10 cellular contexts compared by ENCODE assay signal in genomic region chr7:194257-194995, GRCh38. TPM values are rescaled to one million over a fixed set of nuclear protein-coding genes. Genes with fewer than 3 reads are reported as not detected.
A peak's percentile ranks its signal among the peaks of the same experiment; 100 is the strongest.
DNase-seq lines count a peak whose midpoint lies in the region; ATAC-seq and TF ChIP-seq lines count a peak whose summit lies in the region.
"Had no signal": no experiment of that assay in that cellular context is flagged by ENCODE, and none has a peak within 500 bp of the region (broad histone marks: within the 10 kb centered on the region; RNA-seq: fewer than 3 reads in every experiment).

No MANE protein-coding gene starts in this region.

- intact Hi-C loops in left cardiac atrium (cut with DNase I) (loop anchor here in 1 of 2 donors (5.0 kb wide), 1 partner anchor 42 kb away; no protein-coding TSS in a partner anchor), dorsolateral prefrontal cortex (cut with DNase I) (no loop called here), vagina (cut with DNase I) (loop anchor here (5.0 kb wide), 1 partner anchor 43 kb away; no protein-coding TSS in a partner anchor)

- H3K27me3 ChIP-seq in right atrium auricular region (no peaks in the 10 kb centered on the region), dorsolateral prefrontal cortex (no peaks in the 10 kb centered on the region), mononuclear cell (ENCODE audit: insufficient read depth, low read length) (peaks cover 3% of the 10 kb centered on the region), vagina (no peaks in the 10 kb centered on the region)

- TF ChIP-seq POLR2A in vagina (IDR thresholded peaks at IDR 0.05) = no peak

- H3K4me1 ChIP-seq in right atrium auricular region (peaks cover 0 to 52% of the 10 kb centered on the region in 2 donors), mononuclear cell (ENCODE audit: insufficient read depth, low read length) (peaks cover 19% of the 10 kb centered on the region), vagina (peaks cover 40% of the 10 kb centered on the region)

- no peaks in the 10 kb centered on the region for H3K9me3 ChIP-seq in right atrium auricular region
- H3K9me3 ChIP-seq in mononuclear cell (ENCODE audit: low read depth, low read length) = no peaks in the 10 kb centered on the region
- no peaks in the 10 kb centered on the region for H3K9me3 ChIP-seq in vagina

- H3K36me3 ChIP-seq in right atrium auricular region = peaks cover 39% of the 10 kb centered on the region
- peaks cover 0 to 39% of the 10 kb centered on the region in 2 donors for H3K36me3 ChIP-seq in vagina

- DNase-seq in right atrium auricular region (ENCODE audit: low spot score) (no peak), left cardiac atrium (no peak), dorsolateral prefrontal cortex (peak in 1 of 10 donors; percentile 18), vagina (ENCODE audit: extremely low spot score in 2 of 2) (no peak), GM20000 (ENCODE audit: low spot score) (no peak)
- DNase-seq in stimulated activated naive CD4-positive, alpha-beta T cell (lab: John Stamatoyannopoulos, UW) = no peak
- DNase-seq: DND-41 had no signal

- ATAC-seq in left cardiac atrium = no peak
- no peak for ATAC-seq in GM21576 (IDR thresholded peaks at IDR 0.05; ENCODE audit: unreplicated experiment)
- ATAC-seq: activated CD4-positive, CD25-positive, alpha-beta regulatory T cell treated with anti-CD3 and anti-CD28 coated beads, Interleukin-2, amount 50 U/mL, for 24 hours had no signal

- H3K27ac ChIP-seq in right atrium auricular region (peak overlapping the region in 1 of 2 donors; percentile 35), dorsolateral prefrontal cortex (peak overlapping the region in 32 of 59 donors; percentile 3 to 96 (median 52)), vagina (peak overlapping the region; percentile 30)

- H3K4me3 ChIP-seq in right atrium auricular region (peak overlapping the region; percentile 71 to 79), dorsolateral prefrontal cortex (peak overlapping the region; percentile 60 to 97 (median 81)), mononuclear cell (ENCODE audit: low read length) (peak overlapping the region; percentile 38), vagina (peak overlapping the region; percentile 50 to 84)

- no peak for TF ChIP-seq CTCF in right atrium auricular region (IDR thresholded peaks at IDR 0.05)
- TF ChIP-seq CTCF in dorsolateral prefrontal cortex (IDR thresholded peaks at IDR 0.05 in 54 of 56, conservative IDR thresholded peaks at IDR 0.05 in 2 of 56; ENCODE audit: low read depth in 1 of 56, partially characterized antibody in 56 of 56) = no peak
- no peak for TF ChIP-seq CTCF in vagina (IDR thresholded peaks at IDR 0.05)
- TF ChIP-seq CTCF in GM20000 (IDR thresholded peaks at IDR 0.05; ENCODE audit: extremely low read depth, missing control alignments) = no peak

RNA-seq across cellular contexts. Expression of gene FAM20C, which starts 2.1 kb away (rescaled TPM):
- total RNA-seq in right atrium auricular region (10 to 100 TPM; 13.7 to 19.9 TPM), left cardiac atrium (10 to 100 TPM; 30.7 to 62.5 TPM), dorsolateral prefrontal cortex (100 to 1,000 TPM in 6 of 120 experiments, 10 to 100 TPM in 114; 27.8 to 127 (median 45.4) TPM), mononuclear cell (15.3 TPM), vagina (22.1 TPM)
